ENCODE assay signal across 31 cellular contexts in the genomic region with DNA sequence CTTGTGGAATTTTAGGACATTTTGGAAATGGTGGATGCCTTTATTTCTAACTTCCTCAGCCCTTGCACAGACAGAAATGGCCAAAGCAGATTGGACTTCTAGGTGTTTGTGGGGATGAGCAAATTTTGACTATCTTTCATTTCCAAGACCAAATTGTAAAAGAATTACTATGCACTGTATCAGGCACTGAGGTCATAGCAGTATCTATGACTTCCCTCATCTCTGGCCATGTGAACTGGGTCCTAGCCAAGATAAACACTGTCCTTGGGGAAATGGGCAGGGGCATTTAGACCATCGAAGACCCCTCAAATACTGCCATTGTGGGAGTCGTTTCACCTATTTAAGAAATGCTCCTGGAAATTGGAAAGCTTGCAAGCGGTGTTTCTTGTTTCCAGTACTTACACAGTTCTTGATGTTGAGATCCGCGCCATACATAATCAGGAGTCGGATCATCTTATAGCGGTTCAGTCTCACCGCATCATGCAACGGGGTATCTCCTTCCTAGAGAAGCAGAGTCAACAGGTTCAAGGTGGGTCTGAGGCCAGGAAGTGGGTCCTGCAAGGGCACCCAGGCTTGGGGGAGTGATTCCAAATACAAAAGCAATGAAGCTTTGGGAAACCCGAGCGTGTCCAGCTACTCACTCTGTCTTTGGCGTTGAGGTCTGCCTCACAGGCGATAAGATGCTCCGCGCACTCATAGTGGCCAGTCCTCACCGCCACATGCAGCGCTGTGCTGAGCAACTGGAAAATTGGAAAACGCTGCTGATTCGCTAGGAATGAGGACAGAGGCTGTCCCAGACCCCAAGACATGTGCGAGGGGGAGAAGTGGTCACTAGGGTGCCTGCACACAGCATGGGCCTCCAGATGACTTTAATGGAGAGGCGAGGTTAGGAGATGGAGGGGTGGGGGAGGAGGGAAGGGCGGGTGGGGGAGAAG. TPM values are rescaled to one million over a fixed set of nuclear protein-coding genes. Genes with fewer than 3 reads are reported as not detected.
A peak's percentile ranks its signal among the peaks of the same experiment; 100 is the strongest.
DNase-seq lines count a peak whose midpoint lies in the region; ATAC-seq and TF ChIP-seq lines count a peak whose summit lies in the region.
"Had no signal": no experiment of that assay in that cellular context is flagged by ENCODE, and none has a peak within 500 bp of the region (broad histone marks: within the 10 kb centered on the region; RNA-seq: fewer than 3 reads in every experiment).

No MANE protein-coding gene starts in this region.

- H3K4me1 ChIP-seq in left ventricle myocardium inferior (peaks cover 8% of the 10 kb centered on the region), neuronal stem cell (ENCODE audit: control insufficient read depth in 2 of 2, insufficient read depth in 1 of 2, low read depth in 1 of 2, low read length in 2 of 2) (peaks cover 3 to 5% of the 10 kb centered on the region in 2 donors), vagina (peaks cover 4% of the 10 kb centered on the region)
- H3K4me1 ChIP-seq: body of pancreas had no signal

- H3K27ac ChIP-seq in left ventricle myocardium inferior (replicated peaks) (peak overlapping the region; percentile 54), neuronal stem cell (replicated peaks; ENCODE audit: low read length) (no peak overlapping the region), vagina (no peak overlapping the region)
- H3K27ac ChIP-seq: A549, body of pancreas, hepatocyte had no signal

- peaks cover 34% of the 10 kb centered on the region for H3K36me3 ChIP-seq in left ventricle myocardium inferior
- H3K36me3 ChIP-seq in neuronal stem cell (replicated peaks in 1 of 2; ENCODE audit: control insufficient read depth in 2 of 2, insufficient read depth in 2 of 2, low read length in 2 of 2), result no peaks in the 10 kb centered on the region
- H3K36me3 ChIP-seq in vagina, result no peaks in the 10 kb centered on the region

- H3K27me3 ChIP-seq in left ventricle myocardium inferior (ENCODE audit: low read depth) (no peaks in the 10 kb centered on the region), neuronal stem cell (ENCODE audit: control insufficient read depth in 3 of 3, insufficient read depth in 3 of 3, low read depth in 1 of 3, low read length in 3 of 3) (no peaks in the 10 kb centered on the region), vagina (no peaks in the 10 kb centered on the region)
- H3K27me3 ChIP-seq: body of pancreas, hepatocyte had no signal

- H3K4me3 ChIP-seq in left ventricle myocardium inferior, result peak overlapping the region; percentile 16
- no peak overlapping the region for H3K4me3 ChIP-seq in neuronal stem cell (ENCODE audit: low read length in 2 of 2)
- H3K4me3 ChIP-seq in vagina, result no peak overlapping the region
- H3K4me3 ChIP-seq: A549, body of pancreas, hepatocyte had no signal

- H2BK15ac ChIP-seq in neuronal stem cell (ENCODE audit: low read length), result no peak overlapping the region

- no peak overlapping the region for H2AFZ ChIP-seq in neuronal stem cell (ENCODE audit: low read length)
- H2AFZ ChIP-seq: hepatocyte had no signal

- no peak overlapping the region for H2AK5ac ChIP-seq in neuronal stem cell (ENCODE audit: low read depth, low read length)

- ATAC-seq in Right ventricle myocardium inferior (no peak), GM19467 (IDR thresholded peaks at IDR 0.05; ENCODE audit: unreplicated experiment) (no peak)
- ATAC-seq: A549; activated CD4-positive, CD25-positive, alpha-beta regulatory T cell treated with anti-CD3 and anti-CD28 coated beads, Interleukin-2, amount 50 U/mL, for 24 hours; body of pancreas; left colon; sciatic nerve; T-helper 17 cell had no signal

- no peak overlapping the region for H3K23ac ChIP-seq in neuronal stem cell (ENCODE audit: low read depth, low read length, poor library complexity)

- WGBS in neuronal stem cell (ENCODE audit: extremely low coverage in 2 of 2, insufficient read length in 2 of 2, insufficient replicate concordance in 1 of 2), 2 donors, result no CpG with 5 or more reads among the region's 22 CpGs

- no peak overlapping the region for H3K4me2 ChIP-seq in neuronal stem cell (ENCODE audit: insufficient read depth, low read length, poor library complexity, severe bottlenecking)
- H3K4me2 ChIP-seq: A549, hepatocyte had no signal

- TF ChIP-seq CTCF in left ventricle myocardium inferior (IDR thresholded peaks at IDR 0.05; ENCODE audit: borderline replicate concordance) (no peak), vagina (IDR thresholded peaks at IDR 0.05) (no peak)

- no peak overlapping the region for H3K4ac ChIP-seq in neuronal stem cell (ENCODE audit: low read length)

- no peak overlapping the region for H3K9ac ChIP-seq in neuronal stem cell (ENCODE audit: low read depth, low read length, poor library complexity)

- H3K79me1 ChIP-seq in neuronal stem cell (ENCODE audit: low read depth, low read length), result no peaks in the 10 kb centered on the region

- TF ChIP-seq POLR2A in vagina (IDR thresholded peaks at IDR 0.05), result no peak

- no peak overlapping the region for H2BK5ac ChIP-seq in neuronal stem cell (ENCODE audit: low read length)

- peak overlapping the region; percentile 42 for H3K18ac ChIP-seq in neuronal stem cell (ENCODE audit: low read length)

- no peak for DNase-seq in left ventricle myocardium inferior
- no peak for DNase-seq in Right ventricle myocardium inferior (ENCODE audit: missing footprints)
- DNase-seq in dermis blood vessel endothelial cell, result peak; percentile 53
- DNase-seq in neuronal stem cell (ENCODE audit: low spot score), result no peak
- no peak for DNase-seq in NCI-H69 (lab: John Stamatoyannopoulos, UW)
- no peak for DNase-seq in activated CD4-positive, alpha-beta T cell treated with anti-CD3 and anti-CD28 coated beads for 1 hour
- DNase-seq in vagina (ENCODE audit: extremely low spot score in 2 of 2), result no peak
- DNase-seq: activated CD4-positive, alpha-beta memory T cell treated with anti-CD3 and anti-CD28 coated beads for 36 hours; activated CD8-positive, alpha-beta memory T cell treated with anti-CD3 and anti-CD28 coated beads, Interleukin-2, amount 50 U/mL, for 4 hours; activated naive CD4-positive, alpha-beta T cell treated with Interleukin-2 at 50 U/mL for 16 hours; AML-193; body of pancreas; CD4-positive, CD25-positive, alpha-beta regulatory T cell; cerebellar nuclear complex; GOT3; HFFc6; left colon; NCI-H1694; NCI-H446 treated with DMSO at 0.1 percent for 48 hours; RPMI8226; stimulated activated CD4-positive, alpha-beta T cell treated with anti-CD3 and anti-CD28 coated beads, Interleukin-4, amount 100 ng/mL, for 4 hours; T-helper 17 cell had no signal

- no peak overlapping the region for H2BK120ac ChIP-seq in neuronal stem cell (ENCODE audit: low read depth, low read length)

- H3K9me3 ChIP-seq in left ventricle myocardium inferior (replicated peaks) (no peaks in the 10 kb centered on the region), neuronal stem cell (replicated peaks in 1 of 2; ENCODE audit: control insufficient read depth in 2 of 2, insufficient read depth in 1 of 2, low read depth in 1 of 2, low read length in 2 of 2) (peaks cover 0 to 3% of the 10 kb centered on the region in 2 donors), vagina (no peaks in the 10 kb centered on the region)
- H3K9me3 ChIP-seq: A549, body of pancreas had no signal

- no peak overlapping the region for H4K8ac ChIP-seq in neuronal stem cell (ENCODE audit: low read depth, low read length)

- intact Hi-C loops in left ventricle myocardium inferior (cut with micrococcal nuclease), result no loop called here
- intact Hi-C loops in Right ventricle myocardium inferior (cut with DNase I), result loop anchor here (10.0 kb wide), 1 partner anchor 249 kb away; no protein-coding TSS in a partner anchor
- intact Hi-C loops in vagina (cut with DNase I), result no loop called here

- no peak overlapping the region for H4K91ac ChIP-seq in neuronal stem cell (ENCODE audit: low read depth, low read length, poor library complexity)

- H3K14ac ChIP-seq in neuronal stem cell (ENCODE audit: low read length), result no peak overlapping the region

- H2BK12ac ChIP-seq in neuronal stem cell (ENCODE audit: low read length), result no peak overlapping the region

RNA-seq across cellular contexts. Expression of gene ANKRD1, which starts 5.5 kb away (rescaled TPM):
- 2,047 TPM for total RNA-seq in left ventricle myocardium inferior
- total RNA-seq in Right ventricle myocardium inferior, result 2,249 TPM
- 441 and 829 TPM in 2 replicates for total RNA-seq in dermis blood vessel endothelial cell
- 13.6 TPM for polyA plus RNA-seq in neuronal stem cell (2013, experiment 1 of 2)
- 13.9 TPM for polyA plus RNA-seq in neuronal stem cell (2013, experiment 2 of 2)
- total RNA-seq in vagina, result not detected
- total RNA-seq: activated CD4-positive, alpha-beta memory T cell treated with anti-CD3 and anti-CD28 coated beads for 36 hours; CD4-positive, CD25-positive, alpha-beta regulatory T cell; frontal cortex; left colon; SK-MEL-5; subcutaneous adipose tissue; T-helper 17 cell had no signal
- polyA plus RNA-seq: CD4-positive, CD25-positive, alpha-beta regulatory T cell; IgD-negative memory B cell had no signal

RNA-seq across cellular contexts. Expression of gene RPP30, which starts 43.6 kb away (rescaled TPM):
- total RNA-seq in left ventricle myocardium inferior (31.6 TPM), Right ventricle myocardium inferior (36.7 TPM), dermis blood vessel endothelial cell (34.9 and 38.6 TPM in 2 replicates), vagina (18.4 TPM)
- 59.7 TPM for polyA plus RNA-seq in neuronal stem cell (2013, experiment 1 of 2)
- polyA plus RNA-seq in neuronal stem cell (2013, experiment 2 of 2), result 62.0 TPM

RNA-seq across cellular contexts. Expression of gene HTR7, which starts 57.6 kb away (rescaled TPM):
- 0.22 TPM for total RNA-seq in left ventricle myocardium inferior
- not detected for total RNA-seq in Right ventricle myocardium inferior
- total RNA-seq in dermis blood vessel endothelial cell, result 0.09 TPM in 1 of 2 replicates, not detected in the other
- polyA plus RNA-seq in neuronal stem cell (2013, experiment 1 of 2), result 0.03 TPM
- polyA plus RNA-seq in neuronal stem cell (2013, experiment 2 of 2), result 0.04 TPM
- 0.74 TPM for total RNA-seq in vagina
- total RNA-seq: activated CD4-positive, alpha-beta memory T cell treated with anti-CD3 and anti-CD28 coated beads for 36 hours; body of pancreas; CD4-positive, CD25-positive, alpha-beta regulatory T cell had no signal
- polyA plus RNA-seq: CD4-positive, CD25-positive, alpha-beta regulatory T cell; IgD-negative memory B cell had no signal

Comparison
In these comparisons a context has a peak if more than half of its experiments do, and no peak if none do; other contexts are left out.
1. RNA of gene ANKRD1, which starts 5.5 kb away (total RNA-seq): 2,249 TPM in Right ventricle myocardium inferior (single experiment), 2,047 TPM in left ventricle myocardium inferior (single experiment) and 441 to 829 TPM in dermis blood vessel endothelial cell; not detected in vagina (single experiment); every median in the first group is over 100 times any median in the second.